ENCODE assay signal across 15 cellular contexts in genomic region chr1:100794719-100795645, GRCh38.
DNase-seq lines count a peak whose midpoint lies in the region; ATAC-seq, FAIRE-seq and TF ChIP-seq lines count a peak whose summit lies in the region.
"Had no signal": no experiment of that assay in that cellular context is flagged by ENCODE, and none has a peak within 500 bp of the region (broad histone marks: within the 10 kb centered on the region; RNA-seq: fewer than 3 reads in every experiment).

No MANE protein-coding gene starts in this region.

- no peak overlapping the region for H3K9ac ChIP-seq in PC-3 (ENCODE audit: low read length)

- H3K4me1 ChIP-seq in PC-3 (ENCODE audit: insufficient read depth, low read length) (peaks cover 29% of the 10 kb centered on the region), gastrocnemius medialis (no peaks in the 10 kb centered on the region)
- H3K4me1 ChIP-seq: testis had no signal

- in situ Hi-C loops in gastrocnemius medialis (cut with MboI; ENCODE audit: low sequenced_read_pairs in 4 of 4), result no loop called here

- H3K9me2 ChIP-seq in PC-3 (replicated peaks; ENCODE audit: low read length), result no peaks in the 10 kb centered on the region

- ATAC-seq in PC-3, result peak; percentile 33; the same call in 1 of the 2 replicates
- ATAC-seq in gastrocnemius medialis, result no peak
- no peak for ATAC-seq in omental fat pad (ENCODE audit: low FRiP score)

- intact Hi-C loops in PC-3 (cut with micrococcal nuclease) (no loop called here), gastrocnemius medialis (cut with DNase I; ENCODE audit: low total_unique reads) (no loop called here)

- POLR2A ChIA-PET in PC-3 (lab: Charles Lee; ENCODE audit: unreplicated experiment), result no interaction called here

- H3K79me2 ChIP-seq in PC-3 (ENCODE audit: low read length), result no peaks in the 10 kb centered on the region

- BruUV-seq in PC-3 (replicated peaks; lab: Mats Ljungman, UMichigan), result no TSS peak

- H3K27me3 ChIP-seq in PC-3 (ENCODE audit: low read length) (no peaks in the 10 kb centered on the region), gastrocnemius medialis (no peaks in the 10 kb centered on the region)
- H3K27me3 ChIP-seq: neutrophil, testis had no signal

- FAIRE-seq in H54 (lab: Jason Lieb, UNC), result peak; percentile 76
- FAIRE-seq: D721Med had no signal

- no peaks in the 10 kb centered on the region for H3F3A ChIP-seq in PC-3 (ENCODE audit: low read length, unreplicated experiment)

- no peak overlapping the region for H3K4me3 ChIP-seq in PC-3 (ENCODE audit: low read length)
- no peak overlapping the region for H3K4me3 ChIP-seq in fibroblast of villous mesenchyme (ENCODE audit: low read depth, low read length)
- no peak overlapping the region for H3K4me3 ChIP-seq in gastrocnemius medialis
- H3K4me3 ChIP-seq: testis had no signal

- DNase-seq in AG08396 (ENCODE audit: low spot score) (peak; percentile 8), H54 (ENCODE audit: insufficient read length, low spot score) (no peak), PC-3 (peak; percentile 54), fibroblast of villous mesenchyme (ENCODE audit: low read depth) (peak; percentile 94), C1 segment of cervical spinal cord (lab: John Stamatoyannopoulos, UW) (no peak), SIG-M5 treated with dmso at 0.1 percent for 504 hours (lab: John Stamatoyannopoulos, UW; ENCODE audit: unreplicated experiment) (no peak), gastrocnemius medialis (no peak), omental fat pad (ENCODE audit: low spot score) (no peak)
- DNase-seq: activated CD4-positive, alpha-beta T cell treated with anti-CD3 and anti-CD28 coated beads, Interleukin-2, amount 10 ng/mL, durations not matched to agents 7 days and 5 days; activated T-cell treated with anti-CD3 and anti-CD28 coated beads, Interleukin-2, amount 50 U/mL, for 1 hour; NCI-H510A; RPMI8226; testis had no signal

- TF ChIP-seq POLR2A in H54 (IDR thresholded peaks at IDR 0.05; ENCODE audit: low read depth, low read length) (no peak), gastrocnemius medialis (IDR thresholded peaks at IDR 0.05) (no peak)

- CTCF ChIA-PET in PC-3 (lab: Charles Lee), result interaction anchor here (0.6 kb wide), 1 partner anchor 45 kb away, joined by 3 read pairs; no protein-coding TSS in a partner anchor

- H3K27ac ChIP-seq in PC-3 (ENCODE audit: low read length) (no peak overlapping the region), gastrocnemius medialis (no peak overlapping the region)
- H3K27ac ChIP-seq: neutrophil, testis had no signal

- H3K36me3 ChIP-seq in PC-3 (ENCODE audit: low read depth, low read length) (no peaks in the 10 kb centered on the region), gastrocnemius medialis (no peaks in the 10 kb centered on the region)
- H3K36me3 ChIP-seq: neutrophil had no signal

- H2AFZ ChIP-seq in PC-3 (ENCODE audit: low read length), result no peak overlapping the region

- H3K4me2 ChIP-seq in PC-3 (ENCODE audit: low read length), result peak overlapping the region; percentile 23; the same call in 1 of the 2 replicates

- H4K20me1 ChIP-seq in PC-3 (ENCODE audit: low read length), result no peaks in the 10 kb centered on the region

- TF ChIP-seq CTCF in PC-3 (conservative IDR thresholded peaks at IDR 0.05; ENCODE audit: low read depth, low read length) (no peak), fibroblast of villous mesenchyme (IDR thresholded peaks at IDR 0.05; ENCODE audit: insufficient read depth, low read depth, low read length) (no peak), gastrocnemius medialis (IDR thresholded peaks at IDR 0.05 in 4 of 5, conservative IDR thresholded peaks at IDR 0.05 in 1 of 5) (no peak), omental fat pad (IDR thresholded peaks at IDR 0.05) (no peak)

- no peaks in the 10 kb centered on the region for H3K9me3 ChIP-seq in PC-3 (ENCODE audit: low read length)
- H3K9me3 ChIP-seq in gastrocnemius medialis, result no peaks in the 10 kb centered on the region
- H3K9me3 ChIP-seq: neutrophil, testis had no signal

Comparison
In these comparisons a context has a peak if more than half of its experiments do, and no peak if none do; other contexts are left out.
1. DNase-seq: peak in AG08396 (single experiment), PC-3 (single experiment) and fibroblast of villous mesenchyme (single experiment); none in H54 (single experiment), C1 segment of cervical spinal cord (0 of 14), SIG-M5 treated with dmso at 0.1 percent for 504 hours (single experiment), gastrocnemius medialis (0 of 2) and omental fat pad (single experiment).